ENCODE assay signal across 22 cellular contexts in genomic region chr22:39138357-39138997, GRCh38. TPM values are rescaled to one million over a fixed set of nuclear protein-coding genes. Genes with fewer than 3 reads are reported as not detected.
"Had no signal": no experiment of that assay in that cellular context is flagged by ENCODE, and none has a peak within 500 bp of the region (broad histone marks: within the 10 kb centered on the region; RNA-seq: fewer than 3 reads in every experiment).

No MANE protein-coding gene starts in this region.

- H3K9me3 Mint-ChIP-seq: natural killer cell had no signal

- H3K27ac Mint-ChIP-seq: natural killer cell had no signal

- H3K36me3 Mint-ChIP-seq: natural killer cell had no signal

- DNase-seq: activated CD4-positive, alpha-beta T cell treated with anti-CD3 and anti-CD28 coated beads, Interleukin-2, amount 50 U/mL, for 4 hours; activated naive CD4-positive, alpha-beta T cell treated with anti-CD3 and anti-CD28 coated beads, Interleukin-2, amount 50 U/mL, for 16 hours; adrenal gland; cerebellar nuclear complex; effector CD8-positive, alpha-beta T cell; heart left ventricle; kidney glomerular epithelial cell; left ventricle myocardium superior; mesendoderm; natural killer cell; retina; stimulated activated naive CD8-positive, alpha-beta T cell treated with anti-CD3 and anti-CD28 coated beads, Interleukin-15, Interleukin-2, amounts not matched to agents 100 U/mL and 50 U/mL, for 24 hours; substantia nigra; tibial artery; WERI-Rb-1 had no signal

- ATAC-seq: gastroesophageal sphincter; heart left ventricle; left ventricle myocardium superior; natural killer cell; stimulated activated naive CD8-positive, alpha-beta T cell treated with anti-CD3 and anti-CD28 coated beads, Interleukin-15, Interleukin-2, amounts not matched to agents 100 U/mL and 50 U/mL, for 24 hours had no signal

- H3K27me3 ChIP-seq: adrenal gland, esophagus muscularis mucosa, gastroesophageal sphincter, heart left ventricle, tibial artery had no signal

- H3K36me3 ChIP-seq: adrenal gland, WERI-Rb-1 had no signal

- FAIRE-seq: astrocyte, bronchial epithelial cell, endothelial cell of umbilical vein had no signal

- H3K4me1 ChIP-seq: adrenal gland had no signal

- H3K9me3 ChIP-seq: adrenal gland, esophagus muscularis mucosa, gastroesophageal sphincter, heart left ventricle, tibial artery had no signal

- H3K4me3 ChIP-seq: adrenal gland, esophagus muscularis mucosa, gastroesophageal sphincter, heart left ventricle, tibial artery had no signal

- H3K4me3 Mint-ChIP-seq: natural killer cell had no signal

- H3K27ac ChIP-seq: adrenal gland, esophagus muscularis mucosa, gastroesophageal sphincter, heart left ventricle, tibial artery, WERI-Rb-1 had no signal

RNA-seq across cellular contexts. Expression of gene APOBEC3H, which starts 41.4 kb away (rescaled TPM):
- total RNA-seq: endothelial cell of umbilical vein, gastroesophageal sphincter, skeletal muscle tissue, urinary bladder had no signal
- polyA plus RNA-seq: endothelial cell of umbilical vein had no signal
